11 cellular contexts compared by ENCODE assay signal in genomic region chr10:33196710-33197406, GRCh38.
DNase-seq lines count a peak whose midpoint lies in the region; TF ChIP-seq lines count a peak whose summit lies in the region.
"Had no signal": no experiment of that assay in that cellular context is flagged by ENCODE, and none has a peak within 500 bp of the region (broad histone marks: within the 10 kb centered on the region; RNA-seq: fewer than 3 reads in every experiment).

No MANE protein-coding gene starts in this region.

- no peak for TF ChIP-seq CTCF in epithelial cell of proximal tubule (conservative IDR thresholded peaks at IDR 0.05; ENCODE audit: low read depth, low read length)
- no peak for TF ChIP-seq CTCF in smooth muscle cell (IDR thresholded peaks at IDR 0.05; ENCODE audit: borderline replicate concordance, insufficient read depth, poor library complexity, severe bottlenecking)

- H4K20me1 ChIP-seq in smooth muscle cell (ENCODE audit: low read depth) = no peaks in the 10 kb centered on the region

- H3K4me3 ChIP-seq in epithelial cell of proximal tubule (ENCODE audit: low read depth, low read length) (peak overlapping the region; percentile 15), smooth muscle cell (no peak overlapping the region)
- H3K4me3 ChIP-seq: SK-N-MC had no signal

- H3F3A ChIP-seq in smooth muscle cell (ENCODE audit: low read depth) = peaks cover 28% of the 10 kb centered on the region

- H3K36me3 ChIP-seq in smooth muscle cell (ENCODE audit: low read depth) = no peaks in the 10 kb centered on the region

- H3K9me3 ChIP-seq in smooth muscle cell (replicated peaks; ENCODE audit: low read depth) = no peaks in the 10 kb centered on the region

- no peak overlapping the region for H3K9ac ChIP-seq in smooth muscle cell (ENCODE audit: low read depth)

- H2AFZ ChIP-seq in smooth muscle cell (ENCODE audit: low read depth) = no peak overlapping the region

- H3K4me2 ChIP-seq in smooth muscle cell = no peak overlapping the region

- no peaks in the 10 kb centered on the region for H3K79me2 ChIP-seq in smooth muscle cell (ENCODE audit: low read depth)

- peak; percentile 95 for DNase-seq in DMS53 (lab: John Stamatoyannopoulos, UW)
- peak; percentile 97 for DNase-seq in epithelial cell of proximal tubule (ENCODE audit: low read depth)
- peak; percentile 74 to 83 for DNase-seq in lung microvascular endothelial cell (ENCODE audit: low read depth in 2 of 2)
- no peak for DNase-seq in smooth muscle cell (lab: John Stamatoyannopoulos, UW; ENCODE audit: unreplicated experiment)
- no peak for DNase-seq in DMS 273 treated with DMSO at 0.1 percent for 48 hours (lab: John Stamatoyannopoulos, UW)
- no peak for DNase-seq in anterior cingulate cortex (lab: John Stamatoyannopoulos, UW)
- DNase-seq in D341Med (ENCODE audit: low spot score) = no peak
- DNase-seq in NCI-H1105 treated with DMSO at 0.1 percent for 48 hours (lab: John Stamatoyannopoulos, UW) = no peak
- DNase-seq: CD4-positive, alpha-beta memory T cell; NCI-H526 had no signal

- WGBS in smooth muscle cell (ENCODE audit: low lambda C conversion rate) = 79% methylated on average over 16 of the region's 16 CpGs

- no peaks in the 10 kb centered on the region for H3K27me3 ChIP-seq in smooth muscle cell (ENCODE audit: low read depth)

- peaks cover 11% of the 10 kb centered on the region for H3K4me1 ChIP-seq in smooth muscle cell (ENCODE audit: low read depth)

- H3K27ac ChIP-seq in smooth muscle cell (ENCODE audit: low read depth) = peak overlapping the region; percentile 20
- H3K27ac ChIP-seq: SK-N-MC had no signal

Comparison
In these comparisons a context has a peak if more than half of its experiments do, and no peak if none do; other contexts are left out.
1. DNase-seq: peak in DMS53 (single experiment), epithelial cell of proximal tubule (single experiment) and lung microvascular endothelial cell (2 of 2); none in smooth muscle cell (single experiment), DMS 273 treated with DMSO at 0.1 percent for 48 hours (single experiment), anterior cingulate cortex (0 of 58), D341Med (single experiment) and NCI-H1105 treated with DMSO at 0.1 percent for 48 hours (single experiment).